In the genomic region with DNA sequence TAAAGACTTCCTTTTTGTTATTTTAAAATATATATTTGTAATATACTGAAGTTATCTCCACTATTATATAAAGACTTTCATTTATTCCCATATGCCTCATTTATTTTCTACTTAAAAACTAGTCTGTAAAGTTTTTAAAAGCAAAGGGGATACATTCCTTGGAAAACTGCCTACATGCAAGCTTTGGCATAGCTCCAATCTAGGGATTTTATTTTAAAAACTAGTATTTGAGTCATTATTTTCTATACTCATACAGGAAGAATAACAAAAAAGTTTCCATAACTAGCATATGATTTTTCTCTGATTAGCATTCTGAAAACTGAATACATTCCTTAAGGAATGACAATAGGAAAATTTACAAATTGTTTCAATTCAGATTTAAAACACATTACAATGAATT, we compare ENCODE assay signal across 18 cellular contexts.
DNase-seq lines count a peak whose midpoint lies in the region; ATAC-seq and TF ChIP-seq lines count a peak whose summit lies in the region.
"Had no signal": no experiment of that assay in that cellular context is flagged by ENCODE, and none has a peak within 500 bp of the region (broad histone marks: within the 10 kb centered on the region; RNA-seq: fewer than 3 reads in every experiment).

No MANE protein-coding gene starts in this region.

- H3K4me1 ChIP-seq in effector memory CD4-positive, alpha-beta T cell (ENCODE audit: control insufficient read depth, insufficient read depth, low read length, poor library complexity, severe bottlenecking) = no peaks in the 10 kb centered on the region
- H3K4me1 ChIP-seq: BLaER1 had no signal

- TF ChIP-seq CTCF in fibroblast of the aortic adventitia (IDR thresholded peaks at IDR 0.05; ENCODE audit: insufficient read depth, low read length) = no peak

- no peaks in the 10 kb centered on the region for H3K9me3 ChIP-seq in effector memory CD4-positive, alpha-beta T cell (ENCODE audit: control insufficient read depth, low read length)
- H3K9me3 ChIP-seq: BLaER1 had no signal

- H3K36me3 ChIP-seq in effector memory CD4-positive, alpha-beta T cell (ENCODE audit: control insufficient read depth, insufficient read depth, low read length) = no peaks in the 10 kb centered on the region
- H3K36me3 ChIP-seq: BLaER1 had no signal

- DNase-seq in HS-27A (ENCODE audit: low read depth) (peak; percentile 43), brain pericyte (ENCODE audit: low read depth, low spot score) (peak; percentile 27), fibroblast of the aortic adventitia (ENCODE audit: low read depth) (peak; percentile 54), pulmonary artery endothelial cell (ENCODE audit: low read depth, low spot score) (peak; percentile 44), islet precursor cell (no peak)
- no peak for DNase-seq in effector memory CD4-positive, alpha-beta T cell
- DNase-seq in central memory CD4-positive, alpha-beta T cell = no peak
- DNase-seq: CD8-positive, alpha-beta T cell; GDM1; GOT3; KG1; NCI-H1048; NCI-H1694; NCI-H2107; NCI-H2227 treated with DMSO at 0.1 percent for 48 hours had no signal

- no peak overlapping the region for H3K4me3 ChIP-seq in fibroblast of the aortic adventitia (ENCODE audit: low read depth, low read length)
- no peak overlapping the region for H3K4me3 ChIP-seq in effector memory CD4-positive, alpha-beta T cell (ENCODE audit: insufficient read depth, low read depth, low read length, poor library complexity, severe bottlenecking)
- H3K4me3 ChIP-seq: BLaER1, GM12878 had no signal

- H3K27me3 ChIP-seq in effector memory CD4-positive, alpha-beta T cell (replicated peaks; ENCODE audit: control insufficient read depth, insufficient read depth, low read length, poor library complexity, severe bottlenecking) = no peaks in the 10 kb centered on the region
- H3K27me3 ChIP-seq: BLaER1 had no signal

- no peak overlapping the region for H3K27ac ChIP-seq in effector memory CD4-positive, alpha-beta T cell (ENCODE audit: insufficient read depth, low read length, poor library complexity, severe bottlenecking)
- H3K27ac ChIP-seq: BLaER1 had no signal

- ATAC-seq in HG03025 (IDR thresholded peaks at IDR 0.05; ENCODE audit: low FRiP score, unreplicated experiment) = no peak
- ATAC-seq: CD8-positive, alpha-beta T cell; GM12878 had no signal

Comparison
In these comparisons a context has a peak if more than half of its experiments do, and no peak if none do; other contexts are left out.
1. DNase-seq: peak in HS-27A (single experiment), brain pericyte (single experiment), fibroblast of the aortic adventitia (single experiment) and pulmonary artery endothelial cell (single experiment); none in islet precursor cell (single experiment), effector memory CD4-positive, alpha-beta T cell (0 of 3) and central memory CD4-positive, alpha-beta T cell (single experiment).